ENCODE assay signal across 1 cellular context in the genomic region with DNA sequence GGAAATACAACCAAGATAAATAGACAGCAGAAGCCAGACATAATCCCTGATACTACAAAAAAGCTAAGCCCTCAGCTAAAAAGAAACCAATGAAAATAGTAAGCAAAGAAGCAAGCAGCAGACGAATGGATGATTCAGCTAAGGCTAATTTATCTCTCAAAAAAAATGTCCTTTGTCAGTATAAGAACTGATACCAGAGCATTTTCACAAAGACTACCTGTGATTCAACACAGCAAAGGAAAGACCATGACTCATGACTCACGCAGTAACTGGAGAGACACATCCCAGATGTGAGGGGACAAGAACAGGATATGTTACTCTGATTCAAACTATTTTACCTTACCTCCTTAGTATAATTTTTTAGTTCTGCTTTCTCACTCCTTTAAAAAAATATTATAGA.
TF ChIP-seq lines count a peak whose summit lies in the region.

No MANE protein-coding gene starts in this region.

TF ChIP-seq in K562, 482 proteins besides CTCF, POLR2A, EP300 and RAD21 (continues in another document):
- TF ChIP-seq ZNF830 (CRISPR knock-in tag; IDR thresholded peaks at IDR 0.05) (no peak), POLR2AphosphoS5 (IDR thresholded peaks at IDR 0.05; ENCODE audit: control insufficient read depth, insufficient read depth, low read depth, low read length) (no peak), ZFP1 (CRISPR knock-in tag; IDR thresholded peaks at IDR 0.05) (no peak), SAFB2 (IDR thresholded peaks at IDR 0.05; ENCODE audit: borderline replicate concordance, low read depth, low read length, severe bottlenecking) (no peak), CSDE1 (IDR thresholded peaks at IDR 0.05) (no peak), ETV5 (CRISPR knock-in tag; IDR thresholded peaks at IDR 0.05; ENCODE audit: low read depth) (no peak), ZNF77 (CRISPR knock-in tag; IDR thresholded peaks at IDR 0.05) (no peak), GTF2A2 (tag; IDR thresholded peaks at IDR 0.05) (no peak), ERF (CRISPR knock-in tag; IDR thresholded peaks at IDR 0.05) (no peak), SOX6 (IDR thresholded peaks at IDR 0.05) (peak; percentile 37; the same call in 1 of the 2 replicates), POLR2AphosphoS2 (IDR thresholded peaks at IDR 0.05; ENCODE audit: low read length) (no peak), RBFOX2 (IDR thresholded peaks at IDR 0.05; ENCODE audit: low read depth, low read length) (no peak), ZBTB5 (IDR thresholded peaks at IDR 0.05) (no peak), ZFP30 (CRISPR knock-in tag; IDR thresholded peaks at IDR 0.05; ENCODE audit: borderline replicate concordance) (no peak), NFIC (IDR thresholded peaks at IDR 0.05) (no peak), MIER1 (IDR thresholded peaks at IDR 0.05; ENCODE audit: low read depth) (no peak), U2AF1 (optimal IDR thresholded peaks at IDR 0.05; ENCODE audit: low read depth, low read length) (no peak), SNIP1 (IDR thresholded peaks at IDR 0.05; ENCODE audit: low read depth) (no peak), HDGF (IDR thresholded peaks at IDR 0.05) (no peak), JUN (IDR thresholded peaks at IDR 0.05; ENCODE audit: borderline replicate concordance, low read depth, low read length) (0 out of 2 replicates have a peak, but pooled peaks have one; percentile 10), JUN (CRISPR knock-in tag; IDR thresholded peaks at IDR 0.05; ENCODE audit: borderline replicate concordance) (no peak), ZEB2 (IDR thresholded peaks at IDR 0.05) (0 out of 2 replicates have a peak, but pooled peaks have one; percentile 15), ZNF316 (IDR thresholded peaks at IDR 0.05) (peak; percentile 16; the same call in 1 of the 2 replicates), PTRF (tag; IDR thresholded peaks at IDR 0.05) (no peak), FOSL1 (tag; conservative IDR thresholded peaks at IDR 0.05) (peak; percentile 85), ADNP (tag; IDR thresholded peaks at IDR 0.05) (no peak), RNF2 (IDR thresholded peaks at IDR 0.05) (no peak), TEAD1 (CRISPR knock-in tag; IDR thresholded peaks at IDR 0.05) (no peak), HDAC6 (IDR thresholded peaks at IDR 0.05; ENCODE audit: low read depth, low read length) (no peak), PKNOX1 (IDR thresholded peaks at IDR 0.05) (no peak), ZNF24 (IDR thresholded peaks at IDR 0.05) (no peak), SAFB (IDR thresholded peaks at IDR 0.05; ENCODE audit: borderline replicate concordance, low read depth, low read length) (no peak), ZC3H8 (IDR thresholded peaks at IDR 0.05) (no peak), CHAMP1 (IDR thresholded peaks at IDR 0.05) (no peak), SRSF9 (IDR thresholded peaks at IDR 0.05; ENCODE audit: borderline replicate concordance, low read depth, low read length) (no peak), ZBTB2 (IDR thresholded peaks at IDR 0.05) (no peak), PURB (CRISPR knock-in tag; IDR thresholded peaks at IDR 0.05; ENCODE audit: low read depth) (no peak), NFE2 (IDR thresholded peaks at IDR 0.05; ENCODE audit: low read depth) (0 out of 2 replicates have a peak, but pooled peaks have one; percentile 26), ZNF586 (CRISPR knock-in tag; conservative IDR thresholded peaks at IDR 0.05) (no peak), MYC (IDR thresholded peaks at IDR 0.05; ENCODE audit: low read depth, low read length) (no peak), MYC (CRISPR knock-in tag; IDR thresholded peaks at IDR 0.05; ENCODE audit: borderline replicate concordance, low read depth) (no peak), ZKSCAN8 (CRISPR knock-in tag; IDR thresholded peaks at IDR 0.05) (no peak), PRMT5 (CRISPR knock-in tag; IDR thresholded peaks at IDR 0.05) (no peak), NONO (IDR thresholded peaks at IDR 0.05; ENCODE audit: low read depth in 2 of 2, low read length in 1 of 2) (no peak), ZZZ3 (IDR thresholded peaks at IDR 0.05) (no peak), RUNX1 (IDR thresholded peaks at IDR 0.05; ENCODE audit: low read depth) (no peak), ZBTB8A (IDR thresholded peaks at IDR 0.05; ENCODE audit: partially characterized antibody) (no peak), CUX1 (CRISPR knock-in tag; IDR thresholded peaks at IDR 0.05) (no peak), GATA2 (CRISPR knock-in tag; IDR thresholded peaks at IDR 0.05) (no peak), ZBTB12 (CRISPR knock-in tag; IDR thresholded peaks at IDR 0.05) (no peak), MECOM (CRISPR knock-in tag; IDR thresholded peaks at IDR 0.05) (no peak), DNMT1 (IDR thresholded peaks at IDR 0.05) (no peak), ZNF274 (IDR thresholded peaks at IDR 0.05; ENCODE audit: borderline replicate concordance, low read depth, low read length) (no peak), BHLHE40 (IDR thresholded peaks at IDR 0.05; ENCODE audit: low read length) (no peak), FOXM1 (IDR thresholded peaks at IDR 0.05; ENCODE audit: low read depth) (no peak), FOXM1 (CRISPR knock-in tag; IDR thresholded peaks at IDR 0.05; ENCODE audit: low read depth) (no peak), EHMT2 (IDR thresholded peaks at IDR 0.05) (no peak)
- TF ChIP-seq, protein P1, sequence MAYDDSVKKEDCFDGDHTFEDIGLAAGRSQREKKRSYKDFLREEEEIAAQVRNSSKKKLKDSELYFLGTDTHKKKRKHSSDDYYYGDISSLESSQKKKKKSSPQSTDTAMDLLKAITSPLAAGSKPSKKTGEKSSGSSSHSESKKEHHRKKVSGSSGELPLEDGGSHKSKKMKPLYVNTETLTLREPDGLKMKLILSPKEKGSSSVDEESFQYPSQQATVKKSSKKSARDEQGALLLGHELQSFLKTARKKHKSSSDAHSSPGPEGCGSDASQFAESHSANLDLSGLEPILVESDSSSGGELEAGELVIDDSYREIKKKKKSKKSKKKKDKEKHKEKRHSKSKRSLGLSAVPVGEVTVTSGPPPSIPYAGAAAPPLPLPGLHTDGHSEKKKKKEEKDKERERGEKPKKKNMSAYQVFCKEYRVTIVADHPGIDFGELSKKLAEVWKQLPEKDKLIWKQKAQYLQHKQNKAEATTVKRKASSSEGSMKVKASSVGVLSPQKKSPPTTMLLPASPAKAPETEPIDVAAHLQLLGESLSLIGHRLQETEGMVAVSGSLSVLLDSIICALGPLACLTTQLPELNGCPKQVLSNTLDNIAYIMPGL (CRISPR knock-in tag; IDR thresholded peaks at IDR 0.05), result no peak
- TF ChIP-seq, protein P2, sequence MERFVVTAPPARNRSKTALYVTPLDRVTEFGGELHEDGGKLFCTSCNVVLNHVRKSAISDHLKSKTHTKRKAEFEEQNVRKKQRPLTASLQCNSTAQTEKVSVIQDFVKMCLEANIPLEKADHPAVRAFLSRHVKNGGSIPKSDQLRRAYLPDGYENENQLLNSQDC (CRISPR knock-in tag; IDR thresholded peaks at IDR 0.05), result no peak
- TF ChIP-seq, protein P3, sequence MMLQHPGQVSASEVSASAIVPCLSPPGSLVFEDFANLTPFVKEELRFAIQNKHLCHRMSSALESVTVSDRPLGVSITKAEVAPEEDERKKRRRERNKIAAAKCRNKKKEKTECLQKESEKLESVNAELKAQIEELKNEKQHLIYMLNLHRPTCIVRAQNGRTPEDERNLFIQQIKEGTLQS (IDR thresholded peaks at IDR 0.05), result peak; percentile 59
- TF ChIP-seq, protein P3 (CRISPR knock-in tag; conservative IDR thresholded peaks at IDR 0.05), result no peak
